In the genomic region with DNA sequence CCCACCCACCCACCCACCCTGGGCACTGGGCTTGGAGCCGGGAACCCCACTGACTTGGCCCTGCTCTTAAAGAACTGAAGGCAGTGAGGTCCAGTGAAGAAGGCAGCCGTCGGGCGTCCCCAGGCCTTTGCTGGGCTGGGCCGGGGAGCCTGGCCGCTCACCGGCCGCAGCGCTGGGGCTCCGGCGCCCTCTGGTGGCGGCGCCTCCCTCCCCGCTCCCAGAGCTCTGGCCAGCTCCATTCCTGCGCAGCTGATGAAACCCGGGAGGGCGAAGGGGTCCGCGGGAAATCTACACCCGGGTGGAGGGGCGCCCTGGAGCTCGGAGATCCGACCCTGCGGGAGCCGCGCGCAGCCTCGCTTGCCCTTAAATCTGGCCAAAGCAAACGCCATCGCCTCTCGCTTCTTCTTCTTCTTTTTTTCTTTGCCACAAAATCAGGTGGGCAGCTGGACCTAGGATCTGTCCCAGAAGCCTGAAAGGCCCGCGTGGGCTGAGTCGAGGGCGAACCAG, we compare ENCODE assay signal across 8 cellular contexts. TPM values are rescaled to one million over a fixed set of nuclear protein-coding genes. Genes with fewer than 3 reads are reported as not detected.
DNase-seq lines count a peak whose midpoint lies in the region; ATAC-seq and TF ChIP-seq lines count a peak whose summit lies in the region.

No MANE protein-coding gene starts in this region.

- in situ Hi-C loops in G401 (cut with HindIII; ENCODE audit: low sequenced_read_pairs): no loop called here

- peak overlapping the region; percentile 32; the same call in 1 of the 2 replicates for H3K4me3 ChIP-seq in ACC112 (ENCODE audit: low read depth, low read length)
- no peak overlapping the region for H3K4me3 ChIP-seq in WERI-Rb-1 (ENCODE audit: low read depth, low read length)
- H3K4me3 ChIP-seq in mucosa of descending colon: no peak overlapping the region

- TF ChIP-seq POLR2A in erythroblast (IDR thresholded peaks at IDR 0.05; ENCODE audit: low read length): no peak

- H3K27me3 ChIP-seq in ACC112 (ENCODE audit: insufficient read depth, low read length): peaks cover 34% of the 10 kb centered on the region
- peaks cover 72% of the 10 kb centered on the region for H3K27me3 ChIP-seq in WERI-Rb-1 (ENCODE audit: insufficient read depth, low read depth, severe bottlenecking)

- peak; percentile 92 for TF ChIP-seq CTCF in WERI-Rb-1 (IDR thresholded peaks at IDR 0.05; ENCODE audit: low read depth, low read length)
- peak; percentile 86 for TF ChIP-seq CTCF in mucosa of descending colon (IDR thresholded peaks at IDR 0.05)

- no peaks in the 10 kb centered on the region for H3K36me3 ChIP-seq in ACC112 (ENCODE audit: insufficient read depth, low read length)
- H3K36me3 ChIP-seq in WERI-Rb-1: no peaks in the 10 kb centered on the region
- H3K36me3 ChIP-seq in mucosa of descending colon (ENCODE audit: low read depth): no peaks in the 10 kb centered on the region

- intact Hi-C loops in mucosa of descending colon (cut with DNase I, micrococcal nuclease): loop anchor here (5.0 kb wide), 2 partner anchors 694 to 714 kb away; no protein-coding TSS in a partner anchor

- H3K4me1 ChIP-seq in ACC112 (ENCODE audit: control insufficient read depth, insufficient read depth, low read length, unreplicated experiment) (peaks cover 4% of the 10 kb centered on the region), mucosa of descending colon (ENCODE audit: low read depth) (no peaks in the 10 kb centered on the region)

- H2AFZ ChIP-seq in ACC112 (ENCODE audit: low read length, unreplicated experiment): no peak overlapping the region

- H3K27ac ChIP-seq in ACC112 (ENCODE audit: low read depth, low read length): no peak overlapping the region
- H3K27ac ChIP-seq in WERI-Rb-1: no peak overlapping the region

- H3K9me3 ChIP-seq in WERI-Rb-1 (ENCODE audit: severe bottlenecking): no peaks in the 10 kb centered on the region
- H3K9me3 ChIP-seq in mucosa of descending colon: no peaks in the 10 kb centered on the region

- peak; percentile 68 for ATAC-seq in HG03095 (IDR thresholded peaks at IDR 0.05; ENCODE audit: unreplicated experiment)
- ATAC-seq in mucosa of descending colon: peak; percentile 86
- no peak for ATAC-seq in HG03457 (IDR thresholded peaks at IDR 0.05; ENCODE audit: unreplicated experiment)

- peaks cover 3% of the 10 kb centered on the region for H3K79me2 ChIP-seq in ACC112 (ENCODE audit: control insufficient read depth, insufficient read depth, low read length, unreplicated experiment)

- DNase-seq in G401 (ENCODE audit: low spot score) (peak; percentile 36), WERI-Rb-1 (peak; percentile 55), erythroblast (lab: John Stamatoyannopoulos, UW) (peak; percentile 34 to 59), mucosa of descending colon (peak in 2 of 3 donors; percentile 64 to 77), ureter (ENCODE audit: low spot score) (peak; percentile 65)

RNA-seq across cellular contexts. Expression of gene CXCL12, which starts 1.7 kb away (rescaled TPM):
- not detected in 2 replicates for total RNA-seq in G401 (2014; rRNA removed; shearing (Covaris generic))
- total RNA-seq in mucosa of descending colon: 10 to 100 TPM; 17.1 to 97.8 (median 51.3) TPM
- 73.1 TPM for total RNA-seq in ureter

Comparison
In these comparisons a context has a peak if more than half of its experiments do, and no peak if none do; other contexts are left out.
1. RNA of gene CXCL12, which starts 1.7 kb away (total RNA-seq): 73.1 TPM in ureter (single experiment) and 17.1 to 97.8 TPM in mucosa of descending colon; not detected in G401; every median in the first group is over 10 times any median in the second.
2. Peak in every context shown above with its lines, with median percentiles within 50 percentile points of each other: DNase-seq.